Comparison of ENCODE assay signal across 18 cellular contexts in the genomic region with DNA sequence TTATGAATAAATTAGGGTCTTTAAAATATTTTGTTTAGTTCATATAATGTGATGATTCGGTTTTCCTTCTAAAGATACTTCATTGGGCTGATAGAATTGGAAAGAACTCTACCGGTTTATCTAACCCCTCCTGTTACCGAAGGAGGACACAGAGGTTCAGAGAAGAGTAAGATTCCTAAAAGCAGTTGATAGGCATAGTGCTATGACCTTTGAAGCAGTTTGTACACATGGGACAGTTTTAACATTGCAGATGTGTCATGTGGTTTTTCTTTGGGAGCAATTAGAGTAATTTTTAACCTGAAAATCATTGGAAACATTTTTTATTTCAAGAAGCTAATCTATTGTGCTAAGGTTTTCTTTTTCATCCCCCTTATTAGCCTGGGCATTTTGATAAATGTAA.
DNase-seq lines count a peak whose midpoint lies in the region; ATAC-seq, FAIRE-seq and TF ChIP-seq lines count a peak whose summit lies in the region.
"Had no signal": no experiment of that assay in that cellular context is flagged by ENCODE, and none has a peak within 500 bp of the region (broad histone marks: within the 10 kb centered on the region; RNA-seq: fewer than 3 reads in every experiment).

No MANE protein-coding gene starts in this region.

- H4K91ac ChIP-seq in IMR-90 (ENCODE audit: insufficient read depth, low read depth, low read length): no peak overlapping the region

- ATAC-seq in HCT116 (no peak), IMR-90 (ENCODE audit: low read depth) (no peak), right lobe of liver (peak; percentile 50 to 78 (median 66)), HG02642 (IDR thresholded peaks at IDR 0.05; ENCODE audit: poor library complexity, unreplicated experiment) (no peak), HG02623 (IDR thresholded peaks at IDR 0.05; ENCODE audit: unreplicated experiment) (no peak)
- ATAC-seq: CD8-positive, alpha-beta T cell; GM23338 had no signal

- no CpG with 5 or more reads among the region's 3 CpGs for WGBS in IMR-90 (ENCODE audit: extremely low coverage in 2 of 2, insufficient read length in 1 of 2), 2 experiments
- 48% methylated on average over 3 of the region's 3 CpGs for WGBS in right lobe of liver (ENCODE audit: insufficient coverage, low coverage, low lambda C conversion rate, missing lambda C conversion rate)

- no peak overlapping the region for H4K5ac ChIP-seq in IMR-90 (ENCODE audit: low read depth, low read length)

- TF ChIP-seq POLR2A in HCT116 (IDR thresholded peaks at IDR 0.05; ENCODE audit: borderline replicate concordance, extremely low read depth, insufficient read depth, insufficient read length) (no peak), IMR-90 (IDR thresholded peaks at IDR 0.05; ENCODE audit: low read depth, low read length) (no peak), right lobe of liver (IDR thresholded peaks at IDR 0.05) (no peak)

- H2AFZ ChIP-seq in HCT116 (ENCODE audit: low read depth, low read length, poor library complexity, severe bottlenecking) (no peak overlapping the region), IMR-90 (replicated peaks; ENCODE audit: low read length, poor library complexity) (no peak overlapping the region)
- H2AFZ ChIP-seq: GM23338 had no signal

- FAIRE-seq in RCC 7860 (lab: Jason Lieb, UNC): peak; percentile 7
- no peak for FAIRE-seq in frontal cortex (lab: Jason Lieb, UNC)
- FAIRE-seq: GM12892, GM18507, H54, HTR-8/SVneo had no signal

- DNase-seq in HCT116 (ENCODE audit: low read depth, low spot score) (no peak), IMR-90 (no peak), RCC 7860 (ENCODE audit: low spot score) (no peak), right lobe of liver (no peak), frontal cortex (ENCODE audit: low spot score in 2 of 2) (no peak), inferior parietal cortex (ENCODE audit: extremely low spot score) (no peak)
- DNase-seq: CD8-positive, alpha-beta T cell; DMS 273 treated with DMSO at 0.1 percent for 48 hours; DMS53; DND-41 had no signal

- no peaks in the 10 kb centered on the region for H3K9me2 ChIP-seq in HCT116 (ENCODE audit: insufficient read depth)

- no peaks in the 10 kb centered on the region for H3K36me3 ChIP-seq in HCT116 (ENCODE audit: control insufficient read depth in 1 of 2, insufficient read depth in 2 of 2, low read length in 2 of 2)
- H3K36me3 ChIP-seq in IMR-90 (ENCODE audit: control insufficient read depth, insufficient read depth, low read length): peaks cover 10% of the 10 kb centered on the region; the same call in 1 of the 2 replicates
- H3K36me3 ChIP-seq in right lobe of liver: no peaks in the 10 kb centered on the region
- H3K36me3 ChIP-seq: BLaER1 treated with 17β-estradiol and CSF1 and Interleukin-3, amounts not matched to agents 10 nM and 100 nM had no signal

- peak overlapping the region; percentile 9; the same call in 1 of the 2 replicates for H3K4me2 ChIP-seq in HCT116 (ENCODE audit: low read length)
- no peak overlapping the region for H3K4me2 ChIP-seq in IMR-90 (ENCODE audit: low read depth, low read length)
- H3K4me2 ChIP-seq: BLaER1 treated with 17β-estradiol and CSF1 and Interleukin-3, amounts not matched to agents 10 nM and 100 nM; GM23338 had no signal

- CTCF ChIA-PET in HCT116 (lab: Charles Lee) (no interaction called here), IMR-90 (lab: Yijun Ruan, JAX) (interaction anchor here (0.5 kb wide), 1 partner anchor 148 kb away, joined by 4 read pairs; no protein-coding TSS in a partner anchor)

- H3K9me1 ChIP-seq in IMR-90 (ENCODE audit: insufficient read depth, low read length): no peaks in the 10 kb centered on the region; the same call in 1 of the 2 replicates

- dilution Hi-C loops in IMR-90 (cut with HindIII; ENCODE audit: low sequenced_read_pairs, unreplicated experiment): no loop called here

- no peak overlapping the region for H2BK15ac ChIP-seq in IMR-90 (ENCODE audit: low read depth, low read length)

- H3K56ac ChIP-seq in IMR-90 (ENCODE audit: extremely low read depth, insufficient read depth, low read length): no peak overlapping the region

- H4K20me1 ChIP-seq in HCT116 (ENCODE audit: insufficient read depth) (no peaks in the 10 kb centered on the region; the same call in 1 of the 2 replicates), IMR-90 (ENCODE audit: insufficient read depth, low read length) (no peaks in the 10 kb centered on the region)
- H4K20me1 ChIP-seq: BLaER1 treated with 17β-estradiol and CSF1 and Interleukin-3, amounts not matched to agents 10 nM and 100 nM had no signal

- TF ChIP-seq RAD21 in HCT116 (IDR thresholded peaks at IDR 0.05; ENCODE audit: low read depth): no peak
- no peak for TF ChIP-seq RAD21 in IMR-90 (IDR thresholded peaks at IDR 0.05; ENCODE audit: low read length)

- H2BK5ac ChIP-seq in IMR-90 (ENCODE audit: low read depth, low read length, poor library complexity, severe bottlenecking): no peak overlapping the region

- no peak overlapping the region for H2BK120ac ChIP-seq in IMR-90 (ENCODE audit: low read depth, low read length)

- H3K9me3 ChIP-seq in HCT116 (ENCODE audit: control insufficient read depth in 1 of 2, insufficient read depth in 1 of 2, low read depth in 1 of 2, low read length in 2 of 2) (no peaks in the 10 kb centered on the region), IMR-90 (ENCODE audit: control insufficient read depth, insufficient read depth, low read length) (no peaks in the 10 kb centered on the region), right lobe of liver (no peaks in the 10 kb centered on the region)
- H3K9me3 ChIP-seq: BLaER1 treated with 17β-estradiol and CSF1 and Interleukin-3, amounts not matched to agents 10 nM and 100 nM had no signal

- no peak overlapping the region for H2AK5ac ChIP-seq in IMR-90 (ENCODE audit: low read depth, low read length)

- no peak overlapping the region for H2AK9ac ChIP-seq in IMR-90 (replicated peaks; ENCODE audit: low read depth, low read length, poor library complexity)

- TF ChIP-seq CTCF in HCT116 (IDR thresholded peaks at IDR 0.05 in 2 of 3, conservative IDR thresholded peaks at IDR 0.05 in 1 of 3; ENCODE audit: borderline replicate concordance in 1 of 3, insufficient read depth in 1 of 3, low read depth in 2 of 3, low read length in 2 of 3) (no peak), IMR-90 (conservative IDR thresholded peaks at IDR 0.05; ENCODE audit: low read depth, low read length) (no peak), right lobe of liver (IDR thresholded peaks at IDR 0.05) (no peak)

- H3K79me2 ChIP-seq in HCT116 (ENCODE audit: insufficient read depth, low read length): no peaks in the 10 kb centered on the region

- H3K27me3 ChIP-seq in HCT116 (ENCODE audit: insufficient read depth, low read length) (no peaks in the 10 kb centered on the region), IMR-90 (ENCODE audit: control insufficient read depth, insufficient read depth, low read length) (no peaks in the 10 kb centered on the region), right lobe of liver (no peaks in the 10 kb centered on the region)
- H3K27me3 ChIP-seq: BLaER1 treated with 17β-estradiol and CSF1 and Interleukin-3, amounts not matched to agents 10 nM and 100 nM had no signal

- H3K4me3 ChIP-seq in HCT116 (replicated peaks in 1 of 2; ENCODE audit: low read depth in 1 of 2, low read length in 2 of 2) (no peak overlapping the region), IMR-90 (ENCODE audit: insufficient read depth, low read depth, low read length) (no peak overlapping the region), right lobe of liver (no peak overlapping the region)
- H3K4me3 ChIP-seq: BLaER1 treated with 17β-estradiol and CSF1 and Interleukin-3, amounts not matched to agents 10 nM and 100 nM; GM23338 had no signal

- BruUV-seq in HCT116 (replicated peaks; lab: Mats Ljungman, UMichigan) (no TSS peak), IMR-90 (replicated peaks; lab: Mats Ljungman, UMichigan) (no TSS peak)

- H3K4me1 ChIP-seq in HCT116 (ENCODE audit: control insufficient read depth in 1 of 2, insufficient read depth in 2 of 2, low read length in 2 of 2) (peaks cover 6 to 9% of the 10 kb centered on the region in 2 experiments; a peak in 3 of 4 replicates), IMR-90 (ENCODE audit: control insufficient read depth, insufficient read depth, low read length) (peaks cover 4% of the 10 kb centered on the region; the same call in 1 of the 2 replicates), right lobe of liver (peaks cover 0 to 10% (median 0%) of the 10 kb centered on the region in 4 donors)
- H3K4me1 ChIP-seq: BLaER1 treated with 17β-estradiol and CSF1 and Interleukin-3, amounts not matched to agents 10 nM and 100 nM had no signal

- intact Hi-C loops in HCT116 (cut with micrococcal nuclease) (no loop called here), IMR-90 (cut with micrococcal nuclease) (no loop called here), right lobe of liver (cut with DNase I) (no loop called here)

- POLR2A ChIA-PET in HCT116 (lab: Charles Lee) (no interaction called here), IMR-90 (lab: Charles Lee; ENCODE audit: unreplicated experiment) (no interaction called here)

- H3K9ac ChIP-seq in HCT116 (ENCODE audit: low read length) (no peak overlapping the region), IMR-90 (ENCODE audit: low read depth, low read length) (no peak overlapping the region)
- H3K9ac ChIP-seq: BLaER1 treated with 17β-estradiol and CSF1 and Interleukin-3, amounts not matched to agents 10 nM and 100 nM had no signal

- H4K8ac ChIP-seq in IMR-90 (ENCODE audit: low read depth in 2 of 2, low read length in 2 of 2): no peak overlapping the region

- in situ Hi-C loops in IMR-90 (cut with MboI; ENCODE audit: low sequenced_read_pairs): no loop called here

- H3K14ac ChIP-seq in IMR-90 (replicated peaks; ENCODE audit: low read depth, low read length): 0 out of 2 replicates have a peak overlapping the region, but pooled peaks have one; percentile 58

- peaks cover 21 to 39% of the 10 kb centered on the region in 2 experiments for H3K79me1 ChIP-seq in IMR-90 (ENCODE audit: low read depth in 1 of 2, low read length in 2 of 2)

- H2BK20ac ChIP-seq in IMR-90 (ENCODE audit: low read depth, low read length): no peak overlapping the region

- no peak overlapping the region for H3K23ac ChIP-seq in IMR-90 (ENCODE audit: low read depth, low read length)

- H3K18ac ChIP-seq in IMR-90 (ENCODE audit: low read depth, low read length): no peak overlapping the region

- H3K27ac ChIP-seq in HCT116 (ENCODE audit: low read depth, low read length): no peak overlapping the region
- no peak overlapping the region for H3K27ac ChIP-seq in IMR-90 (ENCODE audit: insufficient read depth, low read length)
- H3K27ac ChIP-seq in right lobe of liver: no peak overlapping the region
- H3K27ac ChIP-seq: BLaER1 treated with 17β-estradiol and CSF1 and Interleukin-3, amounts not matched to agents 10 nM and 100 nM had no signal

- RAD21 ChIA-PET in HCT116 (lab: Charles Lee; ENCODE audit: low non-redundant PET in 1 of 2, low total read pairs in 2 of 2, uncharacterized antibody in 2 of 2, unreplicated experiment in 2 of 2): no interaction called here

- peak overlapping the region; percentile 47; the same call in 1 of the 2 replicates for H3K4ac ChIP-seq in IMR-90 (ENCODE audit: low read depth, low read length)

TF ChIP-seq in HCT116, 20 proteins besides CTCF, POLR2A, EP300 and RAD21:
- TF ChIP-seq EZH2phosphoT487 (IDR thresholded peaks at IDR 0.05; ENCODE audit: borderline replicate concordance): no peak
- TF ChIP-seq ELF1 (IDR thresholded peaks at IDR 0.05; ENCODE audit: borderline replicate concordance, low read depth): no peak

TF ChIP-seq in IMR-90, 13 proteins besides CTCF, POLR2A, EP300 and RAD21:
- TF ChIP-seq NFE2L2 (IDR thresholded peaks at IDR 0.05; ENCODE audit: low read depth, low read length): no peak

Comparison
In these comparisons a context has a peak if more than half of its experiments do, and no peak if none do; other contexts are left out.
1. ATAC-seq: peak in right lobe of liver (4 of 4); none in HCT116 (single experiment), IMR-90 (single experiment), HG02642 (single experiment) and HG02623 (single experiment).